ENCODE assay signal across 10 cellular contexts in genomic region chr14:103067231-103067954, GRCh38. TPM values are rescaled to one million over a fixed set of nuclear protein-coding genes. Genes with fewer than 3 reads are reported as not detected.
DNase-seq lines count a peak whose midpoint lies in the region; ATAC-seq and TF ChIP-seq lines count a peak whose summit lies in the region.
"Had no signal": no experiment of that assay in that cellular context is flagged by ENCODE, and none has a peak within 500 bp of the region (broad histone marks: within the 10 kb centered on the region; RNA-seq: fewer than 3 reads in every experiment).

No MANE protein-coding gene starts in this region.

- H3K36me3 ChIP-seq in thyroid gland: no peaks in the 10 kb centered on the region
- H3K36me3 ChIP-seq: SJSA1 had no signal

- H3K4me3 ChIP-seq in thyroid gland (replicated peaks in 1 of 3): no peak overlapping the region
- H3K4me3 ChIP-seq: SJSA1 had no signal

- no peaks in the 10 kb centered on the region for H3K9me3 ChIP-seq in thyroid gland
- H3K9me3 ChIP-seq: SJSA1 had no signal

- H3K4me1 ChIP-seq in thyroid gland: peaks cover 22 to 50% of the 10 kb centered on the region in 2 donors
- H3K4me1 ChIP-seq: SJSA1 had no signal

- no peak for TF ChIP-seq POLR2A in thyroid gland (IDR thresholded peaks at IDR 0.05)

- H3K27me3 ChIP-seq in thyroid gland: no peaks in the 10 kb centered on the region
- H3K27me3 ChIP-seq: SJSA1 had no signal

- intact Hi-C loops in left colon (cut with DNase I, micrococcal nuclease): no loop called here
- intact Hi-C loops in thyroid gland (cut with DNase I): no loop called here

- no peak for TF ChIP-seq CTCF in thyroid gland (IDR thresholded peaks at IDR 0.05)

- peak overlapping the region; percentile 16 to 56 (median 48) for H3K27ac ChIP-seq in thyroid gland
- H3K27ac ChIP-seq: SJSA1 had no signal

- 42 to 46% methylated on average over 8 of the region's 8 CpGs for WGBS in thyroid gland, 2 donors

- peak; percentile 40 for DNase-seq in HS-5 (ENCODE audit: low read depth)
- DNase-seq in dedifferentiated amniotic fluid mesenchymal stem cell (ENCODE audit: extremely low spot score): peak; percentile 74
- DNase-seq in left colon: peak in 1 of 2 donors; percentile 67
- DNase-seq in thyroid gland: peak; percentile 80 to 83
- DNase-seq in stimulated activated CD4-positive, alpha-beta T cell treated with anti-CD3 and anti-CD28 coated beads, Interleukin-4, amount 100 ng/mL, for 1 hour: no peak
- no peak for DNase-seq in activated CD4-positive, alpha-beta T cell treated with anti-CD3 and anti-CD28 coated beads, Interleukin-2, amount 50 U/mL, for 1 hour
- no peak for DNase-seq in NCI-H1092 treated with DMSO at 0.1 percent for 48 hours (lab: John Stamatoyannopoulos, UW)
- DNase-seq: NCI-H146 had no signal

- peak; percentile 74 for ATAC-seq in left colon
- ATAC-seq in HG02938 (IDR thresholded peaks at IDR 0.05; ENCODE audit: unreplicated experiment): no peak

RNA-seq across cellular contexts. Expression of gene CDC42BPB, which starts 10.0 kb away (rescaled TPM):
- total RNA-seq in left colon (10 to 100 TPM; 75.5 to 85.2 TPM), thyroid gland (100 to 1,000 TPM in 2 of 4 donors, 10 to 100 TPM in 2; 90.7 to 153 (median 101) TPM)

RNA-seq across cellular contexts. Expression of gene LBHD2, which starts 16.6 kb away (rescaled TPM):
- not detected for total RNA-seq in left colon
- not detected for total RNA-seq in thyroid gland

RNA-seq across cellular contexts. Expression of gene EXOC3L4, which starts 27.1 kb away (rescaled TPM):
- total RNA-seq in left colon (10 to 100 TPM; 13.5 to 27.4 TPM), thyroid gland (under 1 TPM in 2 of 4 donors, not detected in 2; 0.44 to 0.78 TPM)

RNA-seq across cellular contexts. Expression of gene TNFAIP2, which starts 55.9 kb away (rescaled TPM):
- total RNA-seq in left colon (10 to 100 TPM; 14.9 to 40.8 TPM), thyroid gland (10 to 100 TPM; 28.6 to 37.2 (median 31.2) TPM)

Comparison
In these comparisons a context has a peak if more than half of its experiments do, and no peak if none do; other contexts are left out.
1. DNase-seq: peak in HS-5 (single experiment), dedifferentiated amniotic fluid mesenchymal stem cell (single experiment) and thyroid gland (2 of 2); none in stimulated activated CD4-positive, alpha-beta T cell treated with anti-CD3 and anti-CD28 coated beads, Interleukin-4, amount 100 ng/mL, for 1 hour (single experiment), activated CD4-positive, alpha-beta T cell treated with anti-CD3 and anti-CD28 coated beads, Interleukin-2, amount 50 U/mL, for 1 hour (single experiment) and NCI-H1092 treated with DMSO at 0.1 percent for 48 hours (single experiment).
2. RNA of gene EXOC3L4, which starts 27.1 kb away (total RNA-seq): 13.5 to 27.4 TPM in left colon; 0.44 to 0.78 TPM in thyroid gland; every median in the first group is over 4 times any median in the second.